In the genomic region with DNA sequence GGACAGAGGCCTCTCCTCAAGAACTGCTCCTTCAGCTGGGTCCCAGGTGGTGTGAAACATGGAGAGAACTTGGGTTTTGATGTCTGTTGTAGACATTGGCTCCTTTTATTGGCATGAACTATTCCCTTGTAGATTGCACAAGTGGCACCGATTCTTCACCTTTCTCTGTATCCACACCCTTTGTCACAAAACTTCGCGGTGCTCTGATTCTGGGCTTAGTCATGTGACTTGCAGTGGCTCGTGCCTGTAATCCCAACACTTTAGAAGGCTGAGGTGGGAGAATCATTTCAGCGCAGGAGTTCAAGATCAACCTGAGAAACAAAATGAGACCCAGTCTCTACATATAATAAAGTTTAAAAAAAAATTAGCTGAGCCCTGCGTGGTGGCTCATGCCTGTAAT, we compare ENCODE assay signal across 34 cellular contexts. TPM values are rescaled to one million over a fixed set of nuclear protein-coding genes. Genes with fewer than 3 reads are reported as not detected.
"Had no signal": no experiment of that assay in that cellular context is flagged by ENCODE, and none has a peak within 500 bp of the region (broad histone marks: within the 10 kb centered on the region; RNA-seq: fewer than 3 reads in every experiment).

No MANE protein-coding gene starts in this region.

- ATAC-seq: activated CD4-positive, alpha-beta T cell treated with anti-CD3 and anti-CD28 coated beads for 36 hours; activated CD8-positive, alpha-beta memory T cell treated with anti-CD3 and anti-CD28 coated beads, Interleukin-2, amount 10 ng/mL, durations not matched to agents 7 days and 5 days; activated CD8-positive, alpha-beta T cell treated with anti-CD3 and anti-CD28 coated beads, Interleukin-2, amount 10 ng/mL, durations not matched to agents 7 days and 5 days; activated naive CD8-positive, alpha-beta T cell treated with anti-CD3 and anti-CD28 coated beads, Interleukin-2, amount 50 U/mL, for 24 hours; body of pancreas; esophagus mucosa; foreskin keratinocyte; gastrocnemius medialis; heart left ventricle had no signal

- H3K27ac Mint-ChIP-seq: activated CD4-positive, alpha-beta memory T cell treated with anti-CD3 and anti-CD28 coated beads for 36 hours; activated CD4-positive, alpha-beta T cell treated with anti-CD3 and anti-CD28 coated beads for 36 hours; activated CD4-positive, alpha-beta T cell treated with anti-CD3 and anti-CD28 coated beads, Interleukin-2, amount 10 ng/mL, durations not matched to agents 24 days and 14 days; activated CD8-positive, alpha-beta memory T cell treated with anti-CD3 and anti-CD28 coated beads, Interleukin-2, amount 10 ng/mL, durations not matched to agents 7 days and 5 days; activated CD8-positive, alpha-beta T cell treated with anti-CD3 and anti-CD28 coated beads, Interleukin-2, amount 10 ng/mL, durations not matched to agents 7 days and 5 days; activated naive CD4-positive, alpha-beta T cell treated with anti-CD3 and anti-CD28 coated beads for 36 hours; activated naive CD8-positive, alpha-beta T cell treated with anti-CD3 and anti-CD28 coated beads for 36 hours; activated naive CD8-positive, alpha-beta T cell treated with anti-CD3 and anti-CD28 coated beads, Interleukin-2, amount 50 U/mL, for 24 hours; activated T-helper 1 cell treated with anti-CD3 and anti-CD28 coated beads, Interleukin-12 subunit alpha, Interleukin-12 subunit beta, Interleukin-2, Interleukin-4 antibody, amounts not matched to agents 30 ng/mL and 10 ng/mL and 1 ng/mL, durations not matched to agents 14 hours and 24 hours and 36 hours; activated T-helper 2 cell treated with anti-CD3 and anti-CD28 coated beads, Interferon-gamma antibody, Interleukin-2, Interleukin-4, amounts not matched to agents 10 μg/mL and 5 μg/mL and 100 μg/mL, durations not matched to agents 14 hours and 24 hours and 36 hours; endodermal cell had no signal

- H3K9me3 ChIP-seq: adrenal gland, body of pancreas, colonic mucosa, gastrocnemius medialis, heart left ventricle had no signal

- H3K27ac ChIP-seq: adrenal gland, body of pancreas, cardiac muscle cell, colonic mucosa, dorsolateral prefrontal cortex, foreskin keratinocyte, gastrocnemius medialis, heart left ventricle had no signal

- H3K4me3 ChIP-seq: adrenal gland, body of pancreas, cardiac muscle cell, colonic mucosa, dorsolateral prefrontal cortex, gastrocnemius medialis, heart left ventricle had no signal

- H3K9me3 Mint-ChIP-seq: activated CD4-positive, alpha-beta memory T cell treated with anti-CD3 and anti-CD28 coated beads for 36 hours; activated naive CD4-positive, alpha-beta T cell treated with anti-CD3 and anti-CD28 coated beads for 36 hours; activated naive CD4-positive, alpha-beta T cell treated with anti-CD3 and anti-CD28 coated beads, Interleukin-2, amount 50 U/mL, for 24 hours; activated naive CD8-positive, alpha-beta T cell treated with anti-CD3 and anti-CD28 coated beads, Interleukin-2, amount 50 U/mL, for 24 hours; activated T-helper 2 cell treated with anti-CD3 and anti-CD28 coated beads, Interferon-gamma antibody, Interleukin-2, Interleukin-4, amounts not matched to agents 10 μg/mL and 5 μg/mL and 100 μg/mL, durations not matched to agents 14 hours and 24 hours and 36 hours had no signal

- H3K4me3 Mint-ChIP-seq: activated CD4-positive, alpha-beta memory T cell treated with anti-CD3 and anti-CD28 coated beads for 36 hours; activated CD4-positive, alpha-beta T cell treated with anti-CD3 and anti-CD28 coated beads for 36 hours; activated CD4-positive, alpha-beta T cell treated with anti-CD3 and anti-CD28 coated beads, Interleukin-2, amount 10 ng/mL, durations not matched to agents 24 days and 14 days; activated CD8-positive, alpha-beta memory T cell treated with anti-CD3 and anti-CD28 coated beads, Interleukin-2, amount 10 ng/mL, durations not matched to agents 7 days and 5 days; activated CD8-positive, alpha-beta T cell treated with anti-CD3 and anti-CD28 coated beads, Interleukin-2, amount 10 ng/mL, durations not matched to agents 7 days and 5 days; activated naive CD4-positive, alpha-beta T cell treated with anti-CD3 and anti-CD28 coated beads for 36 hours; activated naive CD4-positive, alpha-beta T cell treated with anti-CD3 and anti-CD28 coated beads, Interleukin-2, amount 50 U/mL, for 24 hours; activated naive CD8-positive, alpha-beta T cell treated with anti-CD3 and anti-CD28 coated beads for 36 hours; activated naive CD8-positive, alpha-beta T cell treated with anti-CD3 and anti-CD28 coated beads, Interleukin-2, amount 50 U/mL, for 24 hours; activated T-helper 1 cell treated with anti-CD3 and anti-CD28 coated beads, Interleukin-12 subunit alpha, Interleukin-12 subunit beta, Interleukin-2, Interleukin-4 antibody, amounts not matched to agents 30 ng/mL and 10 ng/mL and 1 ng/mL, durations not matched to agents 14 hours and 24 hours and 36 hours; endodermal cell had no signal

- H3K36me3 Mint-ChIP-seq: activated CD4-positive, alpha-beta memory T cell treated with anti-CD3 and anti-CD28 coated beads for 36 hours; activated naive CD4-positive, alpha-beta T cell treated with anti-CD3 and anti-CD28 coated beads, Interleukin-2, amount 50 U/mL, for 24 hours; activated naive CD8-positive, alpha-beta T cell treated with anti-CD3 and anti-CD28 coated beads for 36 hours had no signal

- H3K4me1 Mint-ChIP-seq: activated CD4-positive, alpha-beta T cell treated with anti-CD3 and anti-CD28 coated beads for 36 hours; activated naive CD4-positive, alpha-beta T cell treated with anti-CD3 and anti-CD28 coated beads, Interleukin-2, amount 50 U/mL, for 24 hours; endodermal cell had no signal

- H3K36me3 ChIP-seq: adrenal gland, cardiac muscle cell, colonic mucosa, gastrocnemius medialis, heart left ventricle had no signal

- H3K4me1 ChIP-seq: adrenal gland, body of pancreas, colonic mucosa, gastrocnemius medialis had no signal

- DNase-seq: activated CD4-positive, alpha-beta memory T cell treated with anti-CD3 and anti-CD28 coated beads for 36 hours; activated CD4-positive, alpha-beta T cell treated with anti-CD3 and anti-CD28 coated beads for 36 hours; activated CD4-positive, alpha-beta T cell treated with anti-CD3 and anti-CD28 coated beads, Interleukin-2, amount 10 ng/mL, durations not matched to agents 24 days and 14 days; activated CD4-positive, CD25-positive, alpha-beta regulatory T cell; activated CD4-positive, CD25-positive, alpha-beta regulatory T cell treated with anti-CD3 and anti-CD28 coated beads, Interleukin-2, amount 50 U/mL, for 72 hours; activated CD8-positive, alpha-beta memory T cell treated with anti-CD3 and anti-CD28 coated beads, Interleukin-2, amount 10 ng/mL, durations not matched to agents 7 days and 5 days; activated CD8-positive, alpha-beta memory T cell treated with anti-CD3 and anti-CD28 coated beads, Interleukin-2, amount 50 U/mL, for 4 hours; activated CD8-positive, alpha-beta T cell treated with anti-CD3 and anti-CD28 coated beads, Interleukin-2, amount 10 ng/mL, durations not matched to agents 7 days and 5 days; activated effector memory CD4-positive, alpha-beta T cell treated with anti-CD3 and anti-CD28 coated beads, Interleukin-2, amount 50 U/mL, for 16 hours; activated naive CD4-positive, alpha-beta T cell treated with anti-CD3 and anti-CD28 coated beads for 36 hours; activated naive CD8-positive, alpha-beta T cell treated with anti-CD3 and anti-CD28 coated beads for 36 hours; activated naive CD8-positive, alpha-beta T cell treated with anti-CD3 and anti-CD28 coated beads, Interleukin-2, amount 50 U/mL, for 24 hours; activated T-cell treated with anti-CD3 and anti-CD28 coated beads, Interleukin-2, amount 50 U/mL, for 1 hour; activated T-cell treated with anti-CD3 and anti-CD28 coated beads, Interleukin-2, amount 50 U/mL, for 48 hours; adrenal gland; amygdala; aorta; body of pancreas; central memory CD4-positive, alpha-beta T cell; cerebellar nuclear complex; colonic mucosa; effector memory CD4-positive, alpha-beta T cell; endodermal cell; foreskin keratinocyte; gastrocnemius medialis; glutamatergic neuron; heart left ventricle; T-helper 2 cell had no signal

- H3K27me3 ChIP-seq: adrenal gland, body of pancreas, cardiac muscle cell, colonic mucosa, dorsolateral prefrontal cortex, foreskin keratinocyte, gastrocnemius medialis, heart left ventricle had no signal

- H3K27me3 Mint-ChIP-seq: activated naive CD4-positive, alpha-beta T cell treated with anti-CD3 and anti-CD28 coated beads, Interleukin-2, amount 50 U/mL, for 24 hours had no signal

RNA-seq across cellular contexts. Expression of a gene that starts 45.6 kb away (rescaled TPM):
- polyA plus RNA-seq: cardiac muscle cell had no signal
